8 cellular contexts compared by ENCODE assay signal in genomic region chr1:207698822-207699483, GRCh38. TPM values are rescaled to one million over a fixed set of nuclear protein-coding genes. Genes with fewer than 3 reads are reported as not detected.
DNase-seq lines count a peak whose midpoint lies in the region; TF ChIP-seq lines count a peak whose summit lies in the region.

No MANE protein-coding gene starts in this region.

- no peaks in the 10 kb centered on the region for H3K4me1 Mint-ChIP-seq in osteocyte (ENCODE audit: unreplicated experiment)

- H3K27me3 Mint-ChIP-seq in osteocyte (ENCODE audit: unreplicated experiment): peaks cover 14% of the 10 kb centered on the region

- H3K4me3 Mint-ChIP-seq in osteocyte (ENCODE audit: unreplicated experiment): no peak overlapping the region

- H3K27ac Mint-ChIP-seq in osteocyte (ENCODE audit: unreplicated experiment): no peak overlapping the region

- DNase-seq in AG08396 (ENCODE audit: low spot score) (peak; percentile 27), GM13976 (ENCODE audit: low spot score) (no peak), NCI-H2227 (lab: John Stamatoyannopoulos, UW; ENCODE audit: unreplicated experiment) (peak; percentile 57), fibroblast of villous mesenchyme (ENCODE audit: low read depth) (peak; percentile 69), osteocyte (ENCODE audit: extremely low spot score, unreplicated experiment) (no peak), HPDE6-E6E7 (ENCODE audit: extremely low spot score) (no peak), GM19240 (ENCODE audit: insufficient read length, low spot score) (no peak)
- peak; percentile 63 for DNase-seq in activated CD8-positive, alpha-beta memory T cell treated with anti-CD3 and anti-CD28 coated beads, Interleukin-2, amount 50 U/mL, for 48 hours

- no peaks in the 10 kb centered on the region for H3K9me3 Mint-ChIP-seq in osteocyte (ENCODE audit: unreplicated experiment)

- H3K4me3 ChIP-seq in fibroblast of villous mesenchyme (ENCODE audit: low read depth, low read length): no peak overlapping the region

- TF ChIP-seq CTCF in GM13976 (IDR thresholded peaks at IDR 0.05; ENCODE audit: borderline replicate concordance, control extremely low read depth, extremely low read depth, insufficient read depth, missing control alignments) (peak; percentile 58), fibroblast of villous mesenchyme (IDR thresholded peaks at IDR 0.05; ENCODE audit: insufficient read depth, low read depth, low read length) (peak; percentile 74), osteocyte (IDR thresholded peaks at IDR 0.05) (peak; percentile 61)

- no peaks in the 10 kb centered on the region for H3K36me3 Mint-ChIP-seq in osteocyte (ENCODE audit: unreplicated experiment)

- in situ Hi-C loops in GM13976 (cut with MboI; ENCODE audit: low sequenced_read_pairs, unreplicated experiment): no loop called here

RNA-seq across cellular contexts. Expression of gene CD46, which starts 52.9 kb away (rescaled TPM):
- total RNA-seq in fibroblast of villous mesenchyme (107 and 153 TPM in 2 replicates), osteocyte (97.3 and 102 TPM in 2 replicates)

RNA-seq across cellular contexts. Expression of gene CR1L, which starts 54.0 kb away (rescaled TPM):
- not detected in 2 replicates for total RNA-seq in fibroblast of villous mesenchyme
- total RNA-seq in osteocyte: not detected in 2 replicates

Comparison
In these comparisons a context has a peak if more than half of its experiments do, and no peak if none do; other contexts are left out.
1. DNase-seq: peak in AG08396 (single experiment), NCI-H2227 (single experiment), activated CD8-positive, alpha-beta memory T cell treated with anti-CD3 and anti-CD28 coated beads, Interleukin-2, amount 50 U/mL, for 48 hours (single experiment) and fibroblast of villous mesenchyme (single experiment); none in GM13976 (single experiment), osteocyte (single experiment), HPDE6-E6E7 (single experiment) and GM19240 (single experiment).
2. Peak in every context shown above with its lines, with median percentiles within 50 percentile points of each other: CTCF ChIP-seq.